Comparison of ENCODE assay signal across 1 cellular context in genomic region chr6:1613631-1614447, GRCh38.
A peak's percentile ranks its signal among the peaks of the same experiment; 100 is the strongest.
TF ChIP-seq lines count a peak whose summit lies in the region.

No MANE protein-coding gene starts in this region.

TF ChIP-seq in HEK293, 187 proteins besides CTCF, POLR2A, EP300 and RAD21 (continued from another document):
- no peak for TF ChIP-seq ZNF518A (tag by site-specific recombination; conservative IDR thresholded peaks at IDR 0.05; ENCODE audit: low read depth)
- no peak for TF ChIP-seq ZBTB1 (tag by site-specific recombination; IDR thresholded peaks at IDR 0.05)
- TF ChIP-seq ZBTB17 (tag by site-specific recombination; IDR thresholded peaks at IDR 0.05): no peak
- TF ChIP-seq ZNF76 (tag by site-specific recombination; IDR thresholded peaks at IDR 0.05; ENCODE audit: borderline replicate concordance, low read depth): no peak
- TF ChIP-seq ZSCAN16 (tag by site-specific recombination; IDR thresholded peaks at IDR 0.05): no peak
- TF ChIP-seq ZNF692 (tag by site-specific recombination; IDR thresholded peaks at IDR 0.05): peak; percentile 46
- TF ChIP-seq ZNF18 (tag by site-specific recombination; IDR thresholded peaks at IDR 0.05): peak; percentile 65
- peak; percentile 90 for TF ChIP-seq PRDM6 (tag by site-specific recombination; IDR thresholded peaks at IDR 0.05)
- peak; percentile 86 for TF ChIP-seq FEZF1 (tag by site-specific recombination; IDR thresholded peaks at IDR 0.05)
- 0 out of 2 replicates have a peak, but pooled peaks have one; percentile 3 for TF ChIP-seq ZNF664 (tag by site-specific recombination; IDR thresholded peaks at IDR 0.05)
- no peak; the same call in 1 of the 2 replicates for TF ChIP-seq KLF10 (tag by site-specific recombination; IDR thresholded peaks at IDR 0.05)
